Comparison of ENCODE assay signal across 22 cellular contexts in the genomic region with DNA sequence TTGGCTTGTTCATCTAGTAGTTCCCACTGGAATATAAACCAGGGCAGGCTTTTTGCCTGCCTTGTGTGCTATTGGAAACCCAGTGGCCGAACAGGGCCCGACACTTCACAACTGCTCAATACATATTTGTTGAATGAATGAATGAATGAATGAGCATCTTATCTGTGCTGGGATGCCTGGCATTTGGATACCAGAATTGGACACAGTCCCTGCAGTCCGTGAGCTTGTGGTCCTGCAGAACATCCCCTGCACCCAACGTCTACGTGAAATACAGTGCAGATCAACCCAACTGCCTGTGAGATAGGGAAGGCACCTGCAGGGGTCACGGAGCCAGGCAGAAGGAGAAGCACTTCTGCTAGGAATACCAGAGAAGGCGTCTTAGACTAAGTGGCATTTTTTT.
"Had no signal": no experiment of that assay in that cellular context is flagged by ENCODE, and none has a peak within 500 bp of the region (broad histone marks: within the 10 kb centered on the region; RNA-seq: fewer than 3 reads in every experiment).

No MANE protein-coding gene starts in this region.

- H3K4me2 ChIP-seq: KMS-11 had no signal

- H3K27me3 ChIP-seq: SJSA1 had no signal

- H3K9ac ChIP-seq: KMS-11 had no signal

- H3K9me3 ChIP-seq: SJSA1 had no signal

- H3K27ac ChIP-seq: HL-60, KMS-11, SJSA1, SK-N-MC had no signal

- FAIRE-seq: HTR-8/SVneo, RCC 7860 had no signal

- H3K4me3 ChIP-seq: SJSA1, SK-N-MC had no signal

- H3K36me3 ChIP-seq: SJSA1 had no signal

- DNase-seq: Kasumi-1, MM.1S, NCI-H1092 treated with DMSO at 0.1 percent for 48 hours, NCI-H1436, NCI-H187, NCI-H2029, NCI-H2081 treated with DMSO at 0.1 percent for 48 hours, NCI-H2171, NCI-H226, NCI-H446, NCI-H510A, NCI-H524 treated with DMSO at 0.1 percent for 48 hours, NCI-H69, NCI-H774, RPMI8226, SIG-M5 had no signal
